In the genomic region with DNA sequence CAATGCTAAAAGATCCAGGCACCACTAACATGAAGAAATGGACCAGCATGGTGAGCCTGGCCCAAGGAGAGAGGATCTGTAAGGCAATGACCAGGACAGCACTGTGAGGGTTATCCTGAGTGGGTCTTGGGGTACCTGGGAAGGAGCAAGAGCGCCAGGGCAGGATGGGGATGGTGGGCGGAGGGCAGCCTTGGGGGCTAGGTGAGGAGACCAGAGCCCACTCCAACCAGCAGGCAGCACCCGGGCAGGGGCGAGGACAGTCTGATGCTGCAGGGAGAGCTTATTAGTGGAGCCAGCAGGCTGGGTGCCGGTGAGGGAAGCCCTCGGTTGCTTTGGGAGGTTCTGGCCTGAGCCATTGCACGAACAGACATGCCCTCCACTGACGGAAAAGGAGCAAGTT, we compare ENCODE assay signal across 22 cellular contexts. TPM values are rescaled to one million over a fixed set of nuclear protein-coding genes. Genes with fewer than 3 reads are reported as not detected.
DNase-seq lines count a peak whose midpoint lies in the region; ATAC-seq and TF ChIP-seq lines count a peak whose summit lies in the region.
"Had no signal": no experiment of that assay in that cellular context is flagged by ENCODE, and none has a peak within 500 bp of the region (broad histone marks: within the 10 kb centered on the region; RNA-seq: fewer than 3 reads in every experiment).

No MANE protein-coding gene starts in this region.

- H3K4me3 ChIP-seq in A673 (ENCODE audit: low read depth, low read length, poor library complexity, severe bottlenecking) (no peak overlapping the region), Peyer's patch (no peak overlapping the region), neuronal stem cell (ENCODE audit: low read length in 2 of 2) (no peak overlapping the region)
- H3K4me3 ChIP-seq: left lung, mucosa of descending colon, SJSA1, testis had no signal

- H3K36me3 Mint-ChIP-seq in progenitor cell of endocrine pancreas (ENCODE audit: insufficient read depth), result peaks cover 28% of the 10 kb centered on the region

- H2AK5ac ChIP-seq in neuronal stem cell (ENCODE audit: low read depth, low read length), result no peak overlapping the region

- H3K9ac ChIP-seq in neuronal stem cell (ENCODE audit: low read depth, low read length, poor library complexity), result peak overlapping the region; percentile 61

- TF ChIP-seq CTCF in A673 (conservative IDR thresholded peaks at IDR 0.05; ENCODE audit: low read depth, low read length) (no peak), Peyer's patch (IDR thresholded peaks at IDR 0.05) (no peak), progenitor cell of endocrine pancreas (IDR thresholded peaks at IDR 0.05; ENCODE audit: unreplicated experiment) (no peak)

- H3K14ac ChIP-seq in neuronal stem cell (ENCODE audit: low read length), result no peak overlapping the region

- intact Hi-C loops in A673 (cut with micrococcal nuclease; ENCODE audit: unreplicated experiment), result no loop called here

- H3K4me1 ChIP-seq in A673 (ENCODE audit: insufficient read depth, low read length, poor library complexity, severe bottlenecking) (peaks cover 20% of the 10 kb centered on the region), Peyer's patch (peaks cover 0 to 3% (median 0%) of the 10 kb centered on the region in 4 donors), neuronal stem cell (ENCODE audit: control insufficient read depth in 2 of 2, insufficient read depth in 1 of 2, low read depth in 1 of 2, low read length in 2 of 2) (peaks cover 0 to 11% of the 10 kb centered on the region in 2 donors)

- POLR2A ChIA-PET in A673 (lab: Charles Lee; ENCODE audit: low non-redundant PET), result no interaction called here

- H3K27ac Mint-ChIP-seq in progenitor cell of endocrine pancreas, result no peak overlapping the region
- H3K27ac Mint-ChIP-seq: activated naive CD4-positive, alpha-beta T cell treated with anti-CD3 and anti-CD28 coated beads, Interleukin-2, amount 50 U/mL, for 24 hours; HFFc6 had no signal

- ATAC-seq in HG03439 (IDR thresholded peaks at IDR 0.05; ENCODE audit: unreplicated experiment), result no peak
- no peak for ATAC-seq in GM21786 (IDR thresholded peaks at IDR 0.05; ENCODE audit: unreplicated experiment)
- no peak for ATAC-seq in GM21825 (IDR thresholded peaks at IDR 0.05; ENCODE audit: unreplicated experiment)
- ATAC-seq: activated CD4-positive, CD25-positive, alpha-beta regulatory T cell treated with anti-CD3 and anti-CD28 coated beads, Interleukin-2, amount 50 U/mL, for 24 hours; left lung; mucosa of descending colon had no signal

- no peak overlapping the region for H2AFZ ChIP-seq in neuronal stem cell (ENCODE audit: low read length)

- CTCF ChIA-PET in A673 (lab: Charles Lee), result no interaction called here

- H3K9me3 ChIP-seq in A673 (ENCODE audit: low read depth, low read length, poor library complexity, severe bottlenecking) (no peaks in the 10 kb centered on the region), Peyer's patch (no peaks in the 10 kb centered on the region), neuronal stem cell (replicated peaks in 1 of 2; ENCODE audit: control insufficient read depth in 2 of 2, insufficient read depth in 1 of 2, low read depth in 1 of 2, low read length in 2 of 2) (no peaks in the 10 kb centered on the region)
- H3K9me3 ChIP-seq: left lung, mucosa of descending colon, SJSA1, testis had no signal

- no peaks in the 10 kb centered on the region for H3K27me3 Mint-ChIP-seq in progenitor cell of endocrine pancreas
- H3K27me3 Mint-ChIP-seq: activated naive CD4-positive, alpha-beta T cell treated with anti-CD3 and anti-CD28 coated beads, Interleukin-2, amount 50 U/mL, for 24 hours had no signal

- H2BK5ac ChIP-seq in neuronal stem cell (ENCODE audit: low read length), result no peak overlapping the region

- H3K23ac ChIP-seq in neuronal stem cell (ENCODE audit: low read depth, low read length, poor library complexity), result peak overlapping the region; percentile 5

- H3K9me3 Mint-ChIP-seq in progenitor cell of endocrine pancreas (ENCODE audit: low read depth), result no peaks in the 10 kb centered on the region
- H3K9me3 Mint-ChIP-seq: activated naive CD4-positive, alpha-beta T cell treated with anti-CD3 and anti-CD28 coated beads, Interleukin-2, amount 50 U/mL, for 24 hours; HFFc6 had no signal

- no peaks in the 10 kb centered on the region for H3K27me3 ChIP-seq in A673 (replicated peaks; ENCODE audit: insufficient read depth, low read depth, low read length, poor library complexity)
- no peaks in the 10 kb centered on the region for H3K27me3 ChIP-seq in Peyer's patch
- no peaks in the 10 kb centered on the region for H3K27me3 ChIP-seq in neuronal stem cell (ENCODE audit: control insufficient read depth in 3 of 3, insufficient read depth in 3 of 3, low read depth in 1 of 3, low read length in 3 of 3)
- H3K27me3 ChIP-seq: left lung, SJSA1, testis had no signal

- H3K79me1 ChIP-seq in neuronal stem cell (ENCODE audit: low read depth, low read length), result peaks cover 1% of the 10 kb centered on the region

- no peak overlapping the region for H2BK120ac ChIP-seq in neuronal stem cell (ENCODE audit: low read depth, low read length)

- no peak overlapping the region for H3K4ac ChIP-seq in neuronal stem cell (ENCODE audit: low read length)

- H3K36me3 ChIP-seq in A673 (ENCODE audit: insufficient read depth, low read length, poor library complexity, severe bottlenecking) (peaks cover 49% of the 10 kb centered on the region), Peyer's patch (peaks cover 0 to 83% (median 0%) of the 10 kb centered on the region in 3 donors), neuronal stem cell (replicated peaks in 1 of 2; ENCODE audit: control insufficient read depth in 2 of 2, insufficient read depth in 2 of 2, low read length in 2 of 2) (peaks cover 41 to 79% of the 10 kb centered on the region in 2 donors)

- H4K91ac ChIP-seq in neuronal stem cell (ENCODE audit: low read depth, low read length, poor library complexity), result no peak overlapping the region

- no peaks in the 10 kb centered on the region for H3K4me1 Mint-ChIP-seq in progenitor cell of endocrine pancreas (ENCODE audit: low read depth)
- H3K4me1 Mint-ChIP-seq: activated naive CD4-positive, alpha-beta T cell treated with anti-CD3 and anti-CD28 coated beads, Interleukin-2, amount 50 U/mL, for 24 hours had no signal

- TF ChIP-seq POLR2A in Peyer's patch (IDR thresholded peaks at IDR 0.05), result no peak

- BruUV-seq in A673 (replicated peaks; lab: Mats Ljungman, UMichigan), result no TSS peak

- no peak overlapping the region for H3K4me3 Mint-ChIP-seq in progenitor cell of endocrine pancreas (ENCODE audit: low read depth)
- H3K4me3 Mint-ChIP-seq: activated naive CD4-positive, alpha-beta T cell treated with anti-CD3 and anti-CD28 coated beads, Interleukin-2, amount 50 U/mL, for 24 hours; HFFc6 had no signal

- DNase-seq in A673 (ENCODE audit: low spot score) (no peak), Peyer's patch (peak in 2 of 3 donors; percentile 22 to 30), caudate nucleus (lab: John Stamatoyannopoulos, UW) (no peak), neuronal stem cell (ENCODE audit: low spot score) (no peak), progenitor cell of endocrine pancreas (ENCODE audit: low spot score, unreplicated experiment) (no peak)
- DNase-seq: activated T-cell treated with anti-CD3 and anti-CD28 coated beads for 4 hours; COR-L47; effector CD4-positive, alpha-beta T cell; HFFc6; IMR-90; left lung; NCI-H1436 treated with DMSO at 0.1 percent for 48 hours; NCI-H2171 treated with DMSO at 0.1 percent for 48 hours; retina; testis had no signal

- H2BK12ac ChIP-seq in neuronal stem cell (ENCODE audit: low read length), result no peak overlapping the region

- no CpG with 5 or more reads among the region's 8 CpGs for WGBS in neuronal stem cell (ENCODE audit: extremely low coverage in 2 of 2, insufficient read length in 2 of 2, insufficient replicate concordance in 1 of 2), 2 donors

- no peak overlapping the region for H4K8ac ChIP-seq in neuronal stem cell (ENCODE audit: low read depth, low read length)

- no peak overlapping the region for H3K4me2 ChIP-seq in neuronal stem cell (ENCODE audit: insufficient read depth, low read length, poor library complexity, severe bottlenecking)

- H3K27ac ChIP-seq in A673 (ENCODE audit: low read depth, low read length, poor library complexity, severe bottlenecking) (peak overlapping the region; percentile 42), Peyer's patch (no peak overlapping the region), caudate nucleus (ENCODE audit: low read depth, low read length) (peak overlapping the region; percentile 98), neuronal stem cell (replicated peaks; ENCODE audit: low read length) (no peak overlapping the region)
- H3K27ac ChIP-seq: left lung, SJSA1, testis had no signal

- no peak overlapping the region for H3K18ac ChIP-seq in neuronal stem cell (ENCODE audit: low read length)

- H2BK15ac ChIP-seq in neuronal stem cell (ENCODE audit: low read length), result no peak overlapping the region

RNA-seq across cellular contexts. Expression of a gene that starts 10.7 kb away (rescaled TPM):
- total RNA-seq in A673 (2021) (169 and 184 TPM in 2 replicates), Peyer's patch (100 to 1,000 TPM in 3 of 4 donors, 10 to 100 TPM in 1; 87.6 to 177 (median 119) TPM), progenitor cell of endocrine pancreas (184 and 201 TPM in 2 replicates)
- 113 TPM for polyA plus RNA-seq in neuronal stem cell (2013, experiment 1 of 2)
- polyA plus RNA-seq in neuronal stem cell (2013, experiment 2 of 2), result 107 TPM

RNA-seq across cellular contexts. Expression of a gene that starts 54.4 kb away (rescaled TPM):
- total RNA-seq in A673 (2021), result 76.4 and 106 TPM in 2 replicates
- total RNA-seq in Peyer's patch, result 10 to 100 TPM; 41.7 to 59.9 (median 54.1) TPM
- 21.3 TPM for polyA plus RNA-seq in neuronal stem cell (2013, experiment 1 of 2)
- 20.1 TPM for polyA plus RNA-seq in neuronal stem cell (2013, experiment 2 of 2)
- 56.4 and 64.5 TPM in 2 replicates for total RNA-seq in progenitor cell of endocrine pancreas

Comparison
In these comparisons a context has a peak if more than half of its experiments do, and no peak if none do; other contexts are left out.
1. DNase-seq: peak in Peyer's patch (2 of 3); none in A673 (single experiment), caudate nucleus (0 of 61), neuronal stem cell (single experiment) and progenitor cell of endocrine pancreas (single experiment).
2. H3K27ac ChIP-seq: peak in A673 (single experiment) and caudate nucleus (single experiment); none in Peyer's patch (0 of 4) and neuronal stem cell (single experiment).